Comparison of ENCODE assay signal across 6 cellular contexts in genomic region chr11:86403458-86403857, GRCh38.
"Had no signal": no experiment of that assay in that cellular context is flagged by ENCODE, and none has a peak within 500 bp of the region (broad histone marks: within the 10 kb centered on the region; RNA-seq: fewer than 3 reads in every experiment).

No MANE protein-coding gene starts in this region.

- ATAC-seq: GM23338, K562 had no signal

- H3K4me3 ChIP-seq: GM23338, K562 had no signal

- DNase-seq: H9, HCEC 1CT, IMR-90, KG1 had no signal

- H3K4me2 ChIP-seq: GM23338 had no signal

- H2AFZ ChIP-seq: GM23338 had no signal
